Comparison of ENCODE assay signal across 11 cellular contexts in the genomic region with DNA sequence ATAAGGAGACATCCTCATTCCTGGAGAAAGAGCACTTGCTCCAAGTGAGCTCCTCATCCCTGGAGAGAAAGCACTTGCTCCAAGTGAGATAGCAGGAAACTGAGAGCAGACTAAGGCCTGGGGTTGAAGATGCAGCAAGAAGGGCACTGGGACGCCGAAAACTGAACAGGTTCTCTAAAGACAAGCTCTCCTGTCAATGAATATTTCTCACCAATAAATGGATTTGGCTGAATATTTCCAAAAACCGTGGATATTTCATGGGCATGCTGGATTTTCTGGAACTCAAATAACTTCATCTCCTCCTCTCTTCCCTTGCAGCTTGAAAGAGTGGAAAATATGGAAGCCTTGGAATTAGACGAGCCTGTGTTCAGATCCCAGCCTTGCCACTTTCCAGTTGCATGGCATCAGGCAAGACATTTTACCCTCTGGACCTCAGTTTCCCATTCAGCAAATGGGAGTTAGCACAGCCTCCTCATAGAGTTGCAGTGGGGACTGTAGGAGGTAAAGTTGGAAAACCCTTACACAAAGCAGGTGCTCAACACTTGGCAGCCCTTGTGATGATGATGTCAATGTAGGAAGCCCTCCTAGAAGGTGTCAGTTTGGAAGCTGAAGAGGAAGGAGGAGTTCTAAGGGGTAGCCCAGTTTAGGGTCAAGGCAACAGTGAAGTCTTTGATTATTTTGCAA. TPM values are rescaled to one million over a fixed set of nuclear protein-coding genes. Genes with fewer than 3 reads are reported as not detected.
"Had no signal": no experiment of that assay in that cellular context is flagged by ENCODE, and none has a peak within 500 bp of the region (broad histone marks: within the 10 kb centered on the region; RNA-seq: fewer than 3 reads in every experiment).

No MANE protein-coding gene starts in this region.

- H3K9ac ChIP-seq: GM23248 had no signal

- H3K4me3 ChIP-seq: GM23248, GM23338, HAP-1 had no signal

- ATAC-seq: GM23338, HCT116 had no signal

- H3K36me3 ChIP-seq: HAP-1 had no signal

- H3K4me3 Mint-ChIP-seq: GM23338, H9, HFFc6 had no signal

- H3K4me1 ChIP-seq: HAP-1 had no signal

- H3K4me2 ChIP-seq: GM23338 had no signal

- H3K9me3 Mint-ChIP-seq: GM23338, HFFc6 had no signal

- H3K4me1 Mint-ChIP-seq: GM23338, H9 had no signal

- H3K9me3 ChIP-seq: HAP-1 had no signal

- H2AFZ ChIP-seq: GM23248, GM23338 had no signal

- DNase-seq: GM23248, GOT3, H7, H9, HCEC 1CT, HFFc6 had no signal

- H3K27ac Mint-ChIP-seq: GM23338, H9, HFFc6 had no signal

- H3K27ac ChIP-seq: GM23248 had no signal

RNA-seq across cellular contexts. Expression of a gene that starts 4.4 kb away (rescaled TPM):
- total RNA-seq: GM23248, GM23338, H1, H4, H7, H9, HFFc6 had no signal
- polyA plus RNA-seq: GM23248, GM23338, H1 had no signal

RNA-seq across cellular contexts. Expression of a gene that starts 14.4 kb away (rescaled TPM):
- total RNA-seq: GM23248, GM23338, H1, H4, H7, H9, HFFc6 had no signal
- polyA plus RNA-seq: GM23248, GM23338, H1 had no signal

RNA-seq across cellular contexts. Expression of a gene that starts 32.4 kb away (rescaled TPM):
- total RNA-seq: GM23338, H1, H4, H7, H9 had no signal
- polyA plus RNA-seq: GM23248, GM23338, H1 had no signal

RNA-seq across cellular contexts. Expression of a gene that starts 52.6 kb away (rescaled TPM):
- total RNA-seq: GM23248, H1, H4, H7, H9, HFFc6 had no signal
- polyA plus RNA-seq: GM23338, H1 had no signal
